ENCODE assay signal across 18 cellular contexts in genomic region chr7:2460641-2461040, GRCh38. TPM values are rescaled to one million over a fixed set of nuclear protein-coding genes. Genes with fewer than 3 reads are reported as not detected.
A peak's percentile ranks its signal among the peaks of the same experiment; 100 is the strongest.
DNase-seq lines count a peak whose midpoint lies in the region; ATAC-seq and TF ChIP-seq lines count a peak whose summit lies in the region.
"Had no signal": no experiment of that assay in that cellular context is flagged by ENCODE, and none has a peak within 500 bp of the region (broad histone marks: within the 10 kb centered on the region; RNA-seq: fewer than 3 reads in every experiment).

No MANE protein-coding gene starts in this region.

- in situ Hi-C loops in G401 (cut with HindIII; ENCODE audit: low sequenced_read_pairs): no loop called here

- peak; percentile 48 for DNase-seq in G401 (ENCODE audit: low spot score)
- peak in 53 of 58 donors; percentile 29 to 95 (median 76) for DNase-seq in anterior cingulate cortex (lab: John Stamatoyannopoulos, UW)
- peak; percentile 44 for DNase-seq in islet precursor cell
- peak in 7 of 10 donors; percentile 48 to 92 (median 66) for DNase-seq in posterior cingulate gyrus
- no peak for DNase-seq in H4 (ENCODE audit: low spot score)
- DNase-seq in testis: no peak
- DNase-seq: DMS53, KG1, NCI-H1092, NCI-H345, NCI-H526 treated with DMSO at 0.1 percent for 48 hours, PC-3 had no signal

- WGBS in testis, 2 donors: 90% methylated on average over 6 of the region's 6 CpGs; no CpG with 5 or more reads in 1 of the 2 donors

- ATAC-seq in HG02763 (IDR thresholded peaks at IDR 0.05; ENCODE audit: unreplicated experiment): no peak
- ATAC-seq in HG02840 (IDR thresholded peaks at IDR 0.05; ENCODE audit: low FRiP score, unreplicated experiment): no peak
- ATAC-seq: GM12878, PC-3 had no signal

- no peak overlapping the region for H3K4me3 ChIP-seq in testis
- H3K4me3 ChIP-seq: BLaER1 treated with 17β-estradiol and CSF1 and Interleukin-3, amounts not matched to agents 10 nM and 100 nM; GM12878; SK-N-MC had no signal

- no peaks in the 10 kb centered on the region for H3K4me1 ChIP-seq in testis

- H3K9me3 ChIP-seq in testis: no peaks in the 10 kb centered on the region

- no peak for TF ChIP-seq CTCF in testis (IDR thresholded peaks at IDR 0.05)

- no peaks in the 10 kb centered on the region for H3K27me3 ChIP-seq in testis
- H3K27me3 ChIP-seq: BLaER1 treated with 17β-estradiol and CSF1 and Interleukin-3, amounts not matched to agents 10 nM and 100 nM had no signal

- H3K36me3 ChIP-seq in testis (ENCODE audit: low read depth, missing control alignments): no peaks in the 10 kb centered on the region
- H3K36me3 ChIP-seq: BLaER1 treated with 17β-estradiol and CSF1 and Interleukin-3, amounts not matched to agents 10 nM and 100 nM had no signal

- TF ChIP-seq POLR2A in testis (IDR thresholded peaks at IDR 0.05): no peak

- intact Hi-C loops in posterior cingulate gyrus (cut with DNase I): no loop called here
- intact Hi-C loops in testis (cut with DNase I; ENCODE audit: low total_unique reads): no loop called here

- no peak overlapping the region for H3K27ac ChIP-seq in testis
- H3K27ac ChIP-seq: BLaER1 treated with 17β-estradiol and CSF1 and Interleukin-3, amounts not matched to agents 10 nM and 100 nM; SK-N-MC had no signal

RNA-seq across cellular contexts. Expression of gene GRIFIN, which starts 15.6 kb away (rescaled TPM):
- not detected in 2 replicates for total RNA-seq in G401 (2014; rRNA removed; shearing (Covaris generic))
- total RNA-seq in H4 (2014; rRNA removed; shearing (Covaris generic)): not detected in 2 replicates
- not detected for total RNA-seq in testis
- polyA plus RNA-seq in testis (ENCODE audit: insufficient read depth, low read depth, low replicate concordance): not detected
- total RNA-seq: GM12878, M059J, PC-3 had no signal
- polyA plus RNA-seq: GM12878 had no signal

RNA-seq across cellular contexts. Expression of gene CHST12, which starts 57.2 kb away (rescaled TPM):
- 13.5 and 20.7 TPM in 2 replicates for total RNA-seq in G401 (2014; rRNA removed; shearing (Covaris generic))
- 18.8 and 20.6 TPM in 2 replicates for total RNA-seq in H4 (2014; rRNA removed; shearing (Covaris generic))
- total RNA-seq in testis: 10 to 100 TPM; 42.0 to 42.1 TPM
- 15.3 TPM for polyA plus RNA-seq in testis (ENCODE audit: insufficient read depth, low read depth, low replicate concordance)

RNA-seq across cellular contexts. Expression of gene LFNG, which starts 58.9 kb away (rescaled TPM):
- total RNA-seq in G401 (2014; rRNA removed; shearing (Covaris generic)): 3.4 and 5.6 TPM in 2 replicates
- 11.0 and 14.7 TPM in 2 replicates for total RNA-seq in H4 (2014; rRNA removed; shearing (Covaris generic))
- total RNA-seq in testis: 10 to 100 TPM; 18.3 to 34.1 TPM
- polyA plus RNA-seq in testis (ENCODE audit: insufficient read depth, low read depth, low replicate concordance): 10.1 TPM

Comparison
In these comparisons a context has a peak if more than half of its experiments do, and no peak if none do; other contexts are left out.
1. DNase-seq: peak in G401 (single experiment), anterior cingulate cortex (53 of 58), islet precursor cell (single experiment) and posterior cingulate gyrus (7 of 10); none in H4 (single experiment) and testis (single experiment).